ENCODE assay signal across 23 cellular contexts in the genomic region with DNA sequence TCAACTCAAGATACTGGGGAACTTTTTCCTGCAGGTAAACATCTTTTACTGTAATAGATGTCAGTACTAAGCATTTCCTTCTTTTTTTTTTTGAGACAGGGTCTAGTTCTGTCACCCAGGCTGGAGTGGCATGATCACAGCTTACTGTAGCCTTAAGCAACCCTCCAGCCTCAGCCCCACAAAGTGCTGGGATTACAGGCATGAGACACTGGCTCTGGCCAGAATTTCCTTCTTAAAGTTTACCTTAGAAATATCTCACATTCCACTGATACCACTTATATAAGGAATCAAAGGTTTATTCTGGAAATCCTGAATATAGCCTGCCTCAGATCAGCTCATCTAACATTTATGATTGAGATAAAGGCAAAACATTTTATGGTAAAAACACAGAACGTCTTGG.
A peak's percentile ranks its signal among the peaks of the same experiment; 100 is the strongest.
DNase-seq lines count a peak whose midpoint lies in the region; ATAC-seq and TF ChIP-seq lines count a peak whose summit lies in the region.
"Had no signal": no experiment of that assay in that cellular context is flagged by ENCODE, and none has a peak within 500 bp of the region (broad histone marks: within the 10 kb centered on the region; RNA-seq: fewer than 3 reads in every experiment).

No MANE protein-coding gene starts in this region.

- H3K27ac Mint-ChIP-seq in nephron progenitor cell = peak overlapping the region; percentile 22

- H3K27me3 Mint-ChIP-seq in nephron progenitor cell (ENCODE audit: low read depth, poor library complexity) = peaks cover 3% of the 10 kb centered on the region

- H3K36me3 ChIP-seq in OCI-LY1 (ENCODE audit: insufficient read depth, low read length) = peaks cover 94% of the 10 kb centered on the region

- H3K4me3 ChIP-seq in OCI-LY1 (ENCODE audit: low read depth, low read length, poor library complexity, severe bottlenecking) = no peak overlapping the region
- no peak overlapping the region for H3K4me3 ChIP-seq in choroid plexus epithelial cell (ENCODE audit: low read depth, low read length)
- H3K4me3 ChIP-seq: A549; BLaER1 treated with 17β-estradiol and CSF1 and Interleukin-3, amounts not matched to agents 10 nM and 100 nM; Peyer's patch had no signal

- no peak for ATAC-seq in HG03196 (IDR thresholded peaks at IDR 0.05; ENCODE audit: unreplicated experiment)
- no peak for ATAC-seq in HG03521 (IDR thresholded peaks at IDR 0.05; ENCODE audit: unreplicated experiment)
- ATAC-seq: CD8-positive, alpha-beta T cell had no signal

- TF ChIP-seq CTCF in OCI-LY1 (IDR thresholded peaks at IDR 0.05; ENCODE audit: low read length) (no peak), choroid plexus epithelial cell (conservative IDR thresholded peaks at IDR 0.05; ENCODE audit: low read depth, low read length) (no peak), nephron progenitor cell (IDR thresholded peaks at IDR 0.05) (no peak)

- H3F3A ChIP-seq in OCI-LY1 (ENCODE audit: insufficient read depth, low read length) = no peaks in the 10 kb centered on the region

- no peaks in the 10 kb centered on the region for H3K27me3 ChIP-seq in OCI-LY1 (ENCODE audit: insufficient read depth, low read length)
- H3K27me3 ChIP-seq: BLaER1 treated with 17β-estradiol and CSF1 and Interleukin-3, amounts not matched to agents 10 nM and 100 nM; Peyer's patch had no signal

- H3K4me2 ChIP-seq in OCI-LY1 (ENCODE audit: low read length) = no peak overlapping the region
- H3K4me2 ChIP-seq: A549; BLaER1 treated with 17β-estradiol and CSF1 and Interleukin-3, amounts not matched to agents 10 nM and 100 nM had no signal

- H3K9ac ChIP-seq in OCI-LY1 (ENCODE audit: low read length) = no peak overlapping the region
- H3K9ac ChIP-seq: BLaER1 treated with 17β-estradiol and CSF1 and Interleukin-3, amounts not matched to agents 10 nM and 100 nM had no signal

- H3K4me1 ChIP-seq in OCI-LY1 (ENCODE audit: insufficient read depth, low read length, severe bottlenecking) = peaks cover 55% of the 10 kb centered on the region
- H3K4me1 ChIP-seq: A549, Peyer's patch had no signal

- H3K9me3 Mint-ChIP-seq in nephron progenitor cell = no peaks in the 10 kb centered on the region
- H3K9me3 Mint-ChIP-seq: CD8-positive, alpha-beta T cell had no signal

- DNase-seq in EH (ENCODE audit: low read depth) = peak; percentile 68
- peak; percentile 39 for DNase-seq in choroid plexus epithelial cell (ENCODE audit: low read depth)
- no peak for DNase-seq in nephron progenitor cell
- no peak for DNase-seq in SW480 (ENCODE audit: low spot score)
- no peak for DNase-seq in epidermal melanocyte (ENCODE audit: insufficient read length, low spot score)
- DNase-seq: Calu3; CD8-positive, alpha-beta T cell; DMS153; GF-D8; KBM-7; MM.1S; NCI-H1048; NCI-H1436; NCI-H1930; NCI-H2227 treated with DMSO at 0.1 percent for 48 hours; NCI-H510A; Peyer's patch had no signal

- peaks cover 23% of the 10 kb centered on the region for H3K4me1 Mint-ChIP-seq in nephron progenitor cell

- H3K27ac ChIP-seq in OCI-LY1 (ENCODE audit: low read depth, low read length, poor library complexity, severe bottlenecking) = peak overlapping the region; percentile 35
- H3K27ac ChIP-seq: A549; BLaER1 treated with 17β-estradiol and CSF1 and Interleukin-3, amounts not matched to agents 10 nM and 100 nM; HL-60; Peyer's patch had no signal

- peaks cover 63% of the 10 kb centered on the region for H3K36me3 Mint-ChIP-seq in nephron progenitor cell (ENCODE audit: low read depth)

- no peak overlapping the region for H3K4me3 Mint-ChIP-seq in nephron progenitor cell
- H3K4me3 Mint-ChIP-seq: CD8-positive, alpha-beta T cell had no signal

- H2AFZ ChIP-seq in OCI-LY1 (ENCODE audit: low read length) = no peak overlapping the region

- no peaks in the 10 kb centered on the region for H3K9me3 ChIP-seq in OCI-LY1 (ENCODE audit: low read length)
- H3K9me3 ChIP-seq: A549; BLaER1 treated with 17β-estradiol and CSF1 and Interleukin-3, amounts not matched to agents 10 nM and 100 nM; Peyer's patch had no signal

- no peaks in the 10 kb centered on the region for H3K79me2 ChIP-seq in OCI-LY1 (ENCODE audit: insufficient read depth, low read length)

- H3K9me2 ChIP-seq in OCI-LY1 (ENCODE audit: low read depth, low read length) = no peaks in the 10 kb centered on the region

- no peaks in the 10 kb centered on the region for H4K20me1 ChIP-seq in OCI-LY1 (ENCODE audit: insufficient read depth, low read length)

Comparison
In these comparisons a context has a peak if more than half of its experiments do, and no peak if none do; other contexts are left out.
1. DNase-seq: peak in EH (single experiment) and choroid plexus epithelial cell (single experiment); none in nephron progenitor cell (single experiment), SW480 (single experiment) and epidermal melanocyte (single experiment).